In the genomic region with DNA sequence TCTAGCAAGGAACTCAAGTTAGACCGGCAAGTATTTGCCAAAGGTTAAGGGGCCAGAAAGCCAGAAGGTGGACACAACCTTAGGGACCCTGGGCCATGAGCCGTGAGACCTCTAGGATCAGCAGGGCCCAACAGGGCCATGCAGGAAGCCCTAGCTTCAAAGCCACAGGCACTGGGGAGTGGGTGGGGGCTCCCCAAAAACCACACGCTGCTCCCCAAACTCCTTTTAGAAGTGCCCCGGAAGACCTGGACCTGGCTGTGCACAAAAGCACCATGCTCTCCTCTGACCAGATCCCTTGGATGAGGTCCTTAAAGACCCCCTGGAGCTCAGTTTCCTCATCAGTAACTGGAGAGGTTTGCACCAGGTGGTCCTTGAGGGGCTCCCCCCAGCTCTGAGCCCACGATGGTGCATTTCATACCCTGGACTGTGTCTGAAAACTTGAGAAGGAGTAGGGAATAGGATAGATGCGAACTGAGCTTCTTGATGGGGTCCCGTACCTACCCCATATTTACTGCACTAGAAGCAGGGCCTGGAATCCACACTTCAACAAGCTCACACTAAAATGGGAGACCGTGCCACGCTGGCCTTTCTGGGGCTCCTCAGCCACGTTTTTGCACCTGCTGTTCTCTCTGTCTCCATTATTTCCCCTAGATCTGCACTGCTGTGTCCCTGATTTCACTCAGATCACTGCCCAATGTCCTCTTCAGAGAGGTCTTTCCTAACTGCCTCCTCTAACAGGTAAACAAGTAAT, we compare ENCODE assay signal across 9 cellular contexts. TPM values are rescaled to one million over a fixed set of nuclear protein-coding genes. Genes with fewer than 3 reads are reported as not detected.
DNase-seq lines count a peak whose midpoint lies in the region; ATAC-seq and TF ChIP-seq lines count a peak whose summit lies in the region.
"Had no signal": no experiment of that assay in that cellular context is flagged by ENCODE, and none has a peak within 500 bp of the region (broad histone marks: within the 10 kb centered on the region; RNA-seq: fewer than 3 reads in every experiment).

No MANE protein-coding gene starts in this region.

- H3K9me3 ChIP-seq in upper lobe of right lung = no peaks in the 10 kb centered on the region

- DNase-seq in Right ventricle myocardium superior = peak; percentile 22
- DNase-seq in left cardiac atrium = no peak
- peak; percentile 53 for DNase-seq in activated CD8-positive, alpha-beta memory T cell treated with anti-CD3 and anti-CD28 coated beads, Interleukin-2, amount 50 U/mL, for 48 hours
- DNase-seq in memory B cell (ENCODE audit: low spot score in 2 of 2) = no peak
- peak; percentile 3 for DNase-seq in upper lobe of right lung
- no peak for DNase-seq in NCI-H82 (lab: John Stamatoyannopoulos, UW)
- DNase-seq in ACHN = no peak
- no peak for DNase-seq in hypothalamus (lab: John Stamatoyannopoulos, UW)

- peaks cover 17% of the 10 kb centered on the region for H3K4me1 ChIP-seq in upper lobe of right lung

- H3K36me3 Mint-ChIP-seq in memory B cell = no peaks in the 10 kb centered on the region

- peak overlapping the region; percentile 92 for H3K27ac Mint-ChIP-seq in memory B cell

- no peaks in the 10 kb centered on the region for H3K27me3 ChIP-seq in upper lobe of right lung

- intact Hi-C loops in Right ventricle myocardium superior (cut with DNase I) = no loop called here
- intact Hi-C loops in left cardiac atrium (cut with DNase I) = no loop called here
- intact Hi-C loops in upper lobe of right lung (cut with DNase I) = no loop called here

- H3K4me3 Mint-ChIP-seq in memory B cell = peak overlapping the region; percentile 92

- H3K4me3 ChIP-seq in upper lobe of right lung = peak overlapping the region; percentile 48

- peaks cover 24% of the 10 kb centered on the region for H3K4me1 Mint-ChIP-seq in memory B cell

- H3K36me3 ChIP-seq in upper lobe of right lung = no peaks in the 10 kb centered on the region

- no peak for TF ChIP-seq CTCF in upper lobe of right lung (IDR thresholded peaks at IDR 0.05)

- ATAC-seq in Right ventricle myocardium superior (ENCODE audit: poor library complexity) (no peak), left cardiac atrium (no peak), memory B cell (ENCODE audit: low read depth) (no peak), upper lobe of right lung (no peak)

- H3K27me3 Mint-ChIP-seq in memory B cell = no peaks in the 10 kb centered on the region

- peak overlapping the region; percentile 93 for H3K27ac ChIP-seq in upper lobe of right lung
- H3K27ac ChIP-seq: epithelial cell of prostate had no signal

- in situ Hi-C loops in ACHN (cut with HindIII; ENCODE audit: low pct_ligation_motif_present, low pct_unique_long_range_greater_than_20kb, low sequenced_read_pairs) = no loop called here

- H3K9me3 Mint-ChIP-seq in memory B cell = no peaks in the 10 kb centered on the region

RNA-seq across cellular contexts. Expression of gene LBR, which starts 40.6 kb away (rescaled TPM):
- total RNA-seq in Right ventricle myocardium superior (11.7 TPM), left cardiac atrium (10 to 100 TPM; 18.2 to 21.1 TPM), upper lobe of right lung (55.2 TPM)

Comparison
In these comparisons a context has a peak if more than half of its experiments do, and no peak if none do; other contexts are left out.
1. DNase-seq: peak in Right ventricle myocardium superior (single experiment), activated CD8-positive, alpha-beta memory T cell treated with anti-CD3 and anti-CD28 coated beads, Interleukin-2, amount 50 U/mL, for 48 hours (single experiment) and upper lobe of right lung (single experiment); none in left cardiac atrium (single experiment), memory B cell (0 of 2), NCI-H82 (single experiment), ACHN (single experiment) and hypothalamus (0 of 51).